1 cellular context compared by ENCODE assay signal in genomic region chr1:38872401-38873026, GRCh38.
TF ChIP-seq lines count a peak whose summit lies in the region.

No MANE protein-coding gene starts in this region.

TF ChIP-seq in H1, 55 proteins besides CTCF, POLR2A, EP300 and RAD21:
- TF ChIP-seq TCF12 (IDR thresholded peaks at IDR 0.05; ENCODE audit: low read depth, low read length) = no peak
- TF ChIP-seq SAP30 (IDR thresholded peaks at IDR 0.05; ENCODE audit: insufficient read depth, insufficient replicate concordance, low read length) = peak; percentile 50
